In genomic region chr2:62447411-62447810, GRCh38 we compare ENCODE assay signal across 1 cellular context.
TF ChIP-seq lines count a peak whose summit lies in the region.

No MANE protein-coding gene starts in this region.

TF ChIP-seq in HepG2, 621 proteins besides CTCF, POLR2A, EP300 and RAD21:
- TF ChIP-seq ZMAT5 (CRISPR knock-in tag; IDR thresholded peaks at IDR 0.05; ENCODE audit: borderline replicate concordance, low read depth) (no peak), HOXA7 (CRISPR knock-in tag; IDR thresholded peaks at IDR 0.05) (0 out of 2 replicates have a peak, but pooled peaks have one; percentile 8)
